23 cellular contexts compared by ENCODE assay signal in the genomic region with DNA sequence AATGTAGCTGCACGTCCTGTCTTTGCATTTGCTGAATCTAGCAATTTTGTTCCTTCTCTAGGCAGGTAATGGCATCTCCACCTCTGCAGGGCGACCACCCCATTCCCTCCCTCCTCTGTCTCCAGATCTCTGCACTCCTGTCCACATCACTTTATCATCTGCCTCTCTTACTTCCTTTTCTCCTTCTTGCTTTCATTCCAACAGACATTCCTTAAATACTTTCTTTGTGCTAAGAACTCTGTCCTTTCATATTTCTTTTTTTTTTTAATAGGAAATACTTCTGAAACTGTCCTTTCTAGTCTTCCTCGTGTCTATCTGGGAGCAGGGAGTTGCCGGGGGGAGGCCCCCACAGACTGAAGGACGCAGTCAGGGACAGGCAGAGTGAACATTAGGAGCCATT. TPM values are rescaled to one million over a fixed set of nuclear protein-coding genes. Genes with fewer than 3 reads are reported as not detected.
"Had no signal": no experiment of that assay in that cellular context is flagged by ENCODE, and none has a peak within 500 bp of the region (broad histone marks: within the 10 kb centered on the region; RNA-seq: fewer than 3 reads in every experiment).

No MANE protein-coding gene starts in this region.

- H3K9me3 Mint-ChIP-seq: activated naive CD4-positive, alpha-beta T cell treated with anti-CD3 and anti-CD28 coated beads, Interleukin-2, amount 50 U/mL, for 72 hours; activated T-helper 1 cell treated with anti-CD3 and anti-CD28 coated beads, Interleukin-12 subunit alpha, Interleukin-12 subunit beta, Interleukin-2, Interleukin-4 antibody, amounts not matched to agents 30 ng/mL and 10 ng/mL and 1 ng/mL, durations not matched to agents 14 hours and 24 hours and 36 hours; central memory CD8-positive, alpha-beta T cell; endodermal cell; nephron progenitor cell had no signal

- DNase-seq: activated CD4-positive, alpha-beta T cell treated with anti-CD3 and anti-CD28 coated beads, Interleukin-2, amount 50 U/mL, for 1 hour; activated CD4-positive, CD25-positive, alpha-beta regulatory T cell treated with anti-CD3 and anti-CD28 coated beads, Interleukin-2, amount 50 U/mL, for 72 hours; activated CD8-positive, alpha-beta T cell treated with anti-CD3 and anti-CD28 coated beads, Interleukin-2, amount 10 ng/mL, durations not matched to agents 7 days and 5 days; adrenal gland; endodermal cell; esophagus squamous epithelium; foreskin fibroblast; hypothalamus; left ventricle myocardium superior; nephron progenitor cell; nucleus accumbens; sigmoid colon; stimulated activated CD4-positive, alpha-beta T cell treated with anti-CD3 and anti-CD28 coated beads, Interleukin-4, amount 100 ng/mL, for 4 hours; stimulated activated naive CD8-positive, alpha-beta T cell treated with anti-CD3 and anti-CD28 coated beads, Interleukin-15, Interleukin-2, amounts not matched to agents 100 U/mL and 50 U/mL, for 24 hours; T-helper 1 cell; upper lobe of right lung; WERI-Rb-1 had no signal

- H3K4me3 Mint-ChIP-seq: activated CD8-positive, alpha-beta T cell treated with anti-CD3 and anti-CD28 coated beads, Interleukin-2, amount 10 ng/mL, durations not matched to agents 7 days and 5 days; activated T-helper 1 cell treated with anti-CD3 and anti-CD28 coated beads, Interleukin-12 subunit alpha, Interleukin-12 subunit beta, Interleukin-2, Interleukin-4 antibody, amounts not matched to agents 30 ng/mL and 10 ng/mL and 1 ng/mL, durations not matched to agents 14 hours and 24 hours and 36 hours; central memory CD8-positive, alpha-beta T cell; endodermal cell; nephron progenitor cell had no signal

- ATAC-seq: activated CD8-positive, alpha-beta T cell treated with anti-CD3 and anti-CD28 coated beads, Interleukin-2, amount 10 ng/mL, durations not matched to agents 7 days and 5 days; activated naive CD4-positive, alpha-beta T cell treated with anti-CD3 and anti-CD28 coated beads, Interleukin-2, amount 50 U/mL, for 72 hours; left ventricle myocardium superior; stimulated activated naive CD8-positive, alpha-beta T cell treated with anti-CD3 and anti-CD28 coated beads, Interleukin-15, Interleukin-2, amounts not matched to agents 100 U/mL and 50 U/mL, for 24 hours; upper lobe of right lung had no signal

- H3K27ac Mint-ChIP-seq: activated CD8-positive, alpha-beta T cell treated with anti-CD3 and anti-CD28 coated beads, Interleukin-2, amount 10 ng/mL, durations not matched to agents 7 days and 5 days; activated naive CD4-positive, alpha-beta T cell treated with anti-CD3 and anti-CD28 coated beads, Interleukin-2, amount 50 U/mL, for 72 hours; activated T-helper 1 cell treated with anti-CD3 and anti-CD28 coated beads, Interleukin-12 subunit alpha, Interleukin-12 subunit beta, Interleukin-2, Interleukin-4 antibody, amounts not matched to agents 30 ng/mL and 10 ng/mL and 1 ng/mL, durations not matched to agents 14 hours and 24 hours and 36 hours; endodermal cell; nephron progenitor cell had no signal

- H3K4me1 Mint-ChIP-seq: endodermal cell, nephron progenitor cell had no signal

- H3K27me3 Mint-ChIP-seq: central memory CD8-positive, alpha-beta T cell had no signal

- H3K36me3 Mint-ChIP-seq: activated naive CD4-positive, alpha-beta T cell treated with anti-CD3 and anti-CD28 coated beads, Interleukin-2, amount 50 U/mL, for 72 hours had no signal

- H3K4me3 ChIP-seq: adrenal gland, breast epithelium, coronary artery, esophagus squamous epithelium, sigmoid colon, upper lobe of right lung had no signal

RNA-seq across cellular contexts. Expression of a gene that starts 7.2 kb away (rescaled TPM):
- total RNA-seq: activated CD8-positive, alpha-beta T cell treated with anti-CD3 and anti-CD28 coated beads, Interleukin-2, amount 10 ng/mL, durations not matched to agents 7 days and 5 days; activated naive CD4-positive, alpha-beta T cell treated with anti-CD3 and anti-CD28 coated beads, Interleukin-2, amount 50 U/mL, for 72 hours; activated T-helper 1 cell treated with anti-CD3 and anti-CD28 coated beads, Interleukin-12 subunit alpha, Interleukin-12 subunit beta, Interleukin-2, Interleukin-4 antibody, amounts not matched to agents 30 ng/mL and 10 ng/mL and 1 ng/mL, durations not matched to agents 14 hours and 24 hours and 36 hours; endodermal cell; left ventricle myocardium superior; renal cortical epithelial cell had no signal

RNA-seq across cellular contexts. Expression of a gene that starts 24.4 kb away (rescaled TPM):
- total RNA-seq: activated CD8-positive, alpha-beta T cell treated with anti-CD3 and anti-CD28 coated beads, Interleukin-2, amount 10 ng/mL, durations not matched to agents 7 days and 5 days; activated naive CD4-positive, alpha-beta T cell treated with anti-CD3 and anti-CD28 coated beads, Interleukin-2, amount 50 U/mL, for 72 hours; activated T-helper 1 cell treated with anti-CD3 and anti-CD28 coated beads, Interleukin-12 subunit alpha, Interleukin-12 subunit beta, Interleukin-2, Interleukin-4 antibody, amounts not matched to agents 30 ng/mL and 10 ng/mL and 1 ng/mL, durations not matched to agents 14 hours and 24 hours and 36 hours; endodermal cell; esophagus squamous epithelium; left ventricle myocardium superior; renal cortical epithelial cell; sigmoid colon; upper lobe of right lung had no signal

RNA-seq across cellular contexts. Expression of a gene that starts 33.0 kb away (rescaled TPM):
- total RNA-seq: renal cortical epithelial cell had no signal
